In the genomic region with DNA sequence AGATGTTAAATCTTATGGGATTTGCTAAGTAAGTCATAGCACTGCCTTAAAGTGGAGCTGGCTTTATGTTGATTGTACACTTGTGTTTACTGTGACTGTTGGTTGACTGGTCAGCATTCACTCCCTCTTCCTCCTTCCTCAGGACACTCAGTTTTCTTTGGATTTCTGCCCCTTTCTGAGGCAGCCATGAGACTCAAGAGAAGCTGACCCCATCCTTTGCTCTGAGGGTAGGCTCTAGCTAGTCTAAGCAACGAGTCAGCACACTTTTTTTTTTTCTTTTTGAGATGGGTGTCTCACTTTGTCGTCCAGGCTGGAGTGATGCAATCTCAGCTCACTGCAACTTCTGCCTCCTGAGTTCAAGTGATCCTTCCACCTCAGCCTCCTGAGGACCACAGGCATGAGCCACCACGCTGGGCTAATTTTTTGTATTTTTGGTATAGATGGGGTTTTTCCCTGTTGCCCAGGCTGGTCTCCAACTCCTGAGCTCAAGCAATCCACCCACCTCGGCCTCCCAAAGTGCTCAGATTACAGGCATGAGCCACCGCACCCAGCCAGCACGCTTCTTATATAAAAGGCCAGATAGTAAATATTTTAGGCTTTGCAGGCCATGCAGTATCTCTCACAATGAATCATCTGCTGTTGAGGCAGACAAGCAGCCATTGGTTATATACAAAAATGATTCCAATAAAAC, we compare ENCODE assay signal across 14 cellular contexts.
A peak's percentile ranks its signal among the peaks of the same experiment; 100 is the strongest.
DNase-seq lines count a peak whose midpoint lies in the region; ATAC-seq and TF ChIP-seq lines count a peak whose summit lies in the region.
"Had no signal": no experiment of that assay in that cellular context is flagged by ENCODE, and none has a peak within 500 bp of the region (broad histone marks: within the 10 kb centered on the region; RNA-seq: fewer than 3 reads in every experiment).

No MANE protein-coding gene starts in this region.

- H3K27ac ChIP-seq in trophoblast cell (ENCODE audit: low read depth, low read length): no peak overlapping the region
- H3K27ac ChIP-seq: KMS-11 had no signal

- peak; percentile 94 for DNase-seq in EH (ENCODE audit: low read depth)
- DNase-seq in NCI-H226: peak; percentile 35
- peak; percentile 91 for DNase-seq in choroid plexus epithelial cell (ENCODE audit: low read depth)
- no peak for DNase-seq in trophoblast cell
- DNase-seq in NCI-H1436 treated with DMSO at 0.1 percent for 48 hours (lab: John Stamatoyannopoulos, UW): no peak
- no peak for DNase-seq in GM19240 (ENCODE audit: insufficient read length, low spot score)
- DNase-seq: activated CD8-positive, alpha-beta memory T cell treated with anti-CD3 and anti-CD28 coated beads, Interleukin-2, amount 10 ng/mL, durations not matched to agents 7 days and 5 days; activated naive CD8-positive, alpha-beta T cell treated with anti-CD3 and anti-CD28 coated beads, Interleukin-2, amount 10 ng/mL, durations not matched to agents 7 days and 5 days; mucosa of descending colon; substantia nigra had no signal

- no peaks in the 10 kb centered on the region for H3K27me3 ChIP-seq in trophoblast cell (ENCODE audit: insufficient read depth, low read length)

- H4K91ac ChIP-seq in trophoblast cell (ENCODE audit: low read depth, low read length): peak overlapping the region; percentile 16

- no peak overlapping the region for H3K14ac ChIP-seq in trophoblast cell (ENCODE audit: low read length)

- no peak for TF ChIP-seq CTCF in choroid plexus epithelial cell (conservative IDR thresholded peaks at IDR 0.05; ENCODE audit: low read depth, low read length)

- no peaks in the 10 kb centered on the region for H3K36me3 ChIP-seq in trophoblast cell (ENCODE audit: control insufficient read depth in 1 of 2, insufficient read depth in 2 of 2, low read length in 2 of 2)

- H4K12ac ChIP-seq in trophoblast cell (ENCODE audit: low read depth, low read length): no peak overlapping the region

- no peak overlapping the region for H4K8ac ChIP-seq in trophoblast cell (ENCODE audit: low read depth, low read length)

- no peaks in the 10 kb centered on the region for H3K79me1 ChIP-seq in trophoblast cell (ENCODE audit: low read length)

- no peaks in the 10 kb centered on the region for H3K79me2 ChIP-seq in trophoblast cell (ENCODE audit: control insufficient read depth, insufficient read depth, low read length, poor library complexity)

- no peak overlapping the region for H2AK5ac ChIP-seq in trophoblast cell (ENCODE audit: low read length)

- no peak overlapping the region for H2AFZ ChIP-seq in trophoblast cell (ENCODE audit: insufficient read depth, low read length, poor library complexity)

- no peak overlapping the region for H2BK120ac ChIP-seq in trophoblast cell (ENCODE audit: insufficient read depth, low read length, poor library complexity)

- H3K9ac ChIP-seq in trophoblast cell (ENCODE audit: low read length): no peak overlapping the region
- H3K9ac ChIP-seq: KMS-11 had no signal

- H2BK12ac ChIP-seq in trophoblast cell (ENCODE audit: low read length): no peak overlapping the region

- no peak overlapping the region for H3K4me2 ChIP-seq in trophoblast cell (ENCODE audit: low read length)
- H3K4me2 ChIP-seq: KMS-11 had no signal

- no peak overlapping the region for H3K23ac ChIP-seq in trophoblast cell (ENCODE audit: low read length)

- H3K9me3 ChIP-seq in trophoblast cell (ENCODE audit: insufficient read depth, low read depth, low read length): peaks cover 8% of the 10 kb centered on the region
- H3K9me3 ChIP-seq: mucosa of descending colon had no signal

- no peak overlapping the region for H2BK5ac ChIP-seq in trophoblast cell (ENCODE audit: low read depth, low read length, poor library complexity)

- H3K4me1 ChIP-seq in trophoblast cell (ENCODE audit: control insufficient read depth in 1 of 2, insufficient read depth in 2 of 2, low read length in 2 of 2): no peaks in the 10 kb centered on the region

- no peak overlapping the region for H3K18ac ChIP-seq in trophoblast cell (ENCODE audit: low read length)

- H3K4me3 ChIP-seq in choroid plexus epithelial cell (ENCODE audit: low read depth, low read length) (no peak overlapping the region), trophoblast cell (ENCODE audit: low read depth, low read length) (no peak overlapping the region)
- H3K4me3 ChIP-seq: GM12878, mucosa of descending colon had no signal

- ATAC-seq in GM21619 (IDR thresholded peaks at IDR 0.05; ENCODE audit: unreplicated experiment): no peak
- no peak for ATAC-seq in esophagus mucosa
- ATAC-seq: activated CD8-positive, alpha-beta memory T cell treated with anti-CD3 and anti-CD28 coated beads, Interleukin-2, amount 10 ng/mL, durations not matched to agents 7 days and 5 days; GM12878; mucosa of descending colon had no signal

- H3K4ac ChIP-seq in trophoblast cell (ENCODE audit: low read depth, low read length): no peak overlapping the region

- no CpG with 5 or more reads among the region's 6 CpGs for WGBS in trophoblast cell (ENCODE audit: extremely low coverage, insufficient coverage, insufficient read length)

Comparison
In these comparisons a context has a peak if more than half of its experiments do, and no peak if none do; other contexts are left out.
1. DNase-seq: peak in EH (single experiment), NCI-H226 (single experiment) and choroid plexus epithelial cell (single experiment); none in trophoblast cell (0 of 2), NCI-H1436 treated with DMSO at 0.1 percent for 48 hours (single experiment) and GM19240 (single experiment).